Comparison of ENCODE assay signal across 1 cellular context in genomic region chr7:82284936-82285519, GRCh38.
TF ChIP-seq lines count a peak whose summit lies in the region.

No MANE protein-coding gene starts in this region.

TF ChIP-seq in GM23338, 12 proteins besides CTCF, POLR2A, EP300 and RAD21 (continued from another document):
- TF ChIP-seq ZNF462 (CRISPR knock-in tag; IDR thresholded peaks at IDR 0.05) = peak; percentile 90
